36 cellular contexts compared by ENCODE assay signal in genomic region chr4:48863728-48864127, GRCh38.
"Had no signal": no experiment of that assay in that cellular context is flagged by ENCODE, and none has a peak within 500 bp of the region (broad histone marks: within the 10 kb centered on the region; RNA-seq: fewer than 3 reads in every experiment).

No MANE protein-coding gene starts in this region.

- H3K36me3 ChIP-seq: adrenal gland had no signal

- DNase-seq: activated B cell treated with CpG ODN at 0.5 μM for 24 hours; activated CD4-positive, alpha-beta memory T cell treated with anti-CD3 and anti-CD28 coated beads for 36 hours; activated CD4-positive, alpha-beta T cell treated with anti-CD3 and anti-CD28 coated beads for 4 hours; activated CD4-positive, alpha-beta T cell treated with anti-CD3 and anti-CD28 coated beads, Interleukin-2, amount 10 ng/mL, durations not matched to agents 24 days and 14 days; activated CD4-positive, alpha-beta T cell treated with anti-CD3 and anti-CD28 coated beads, Interleukin-2, amount 50 U/mL, for 1 hour; activated CD4-positive, alpha-beta T cell treated with anti-CD3 and anti-CD28 coated beads, Interleukin-2, amount 50 U/mL, for 4 hours; activated CD4-positive, CD25-positive, alpha-beta regulatory T cell treated with anti-CD3 and anti-CD28 coated beads, Interleukin-2, amount 50 U/mL, for 72 hours; activated CD8-positive, alpha-beta memory T cell treated with anti-CD3 and anti-CD28 coated beads, Interleukin-2, amount 50 U/mL, for 4 hours; activated CD8-positive, alpha-beta T cell treated with anti-CD3 and anti-CD28 coated beads for 36 hours; activated effector memory CD4-positive, alpha-beta T cell treated with anti-CD3 and anti-CD28 coated beads, Interleukin-2, amount 50 U/mL, for 16 hours; activated gamma-delta T cell treated with Interleukin-2 at 50 U/mL for 16 hours; activated naive CD4-positive, alpha-beta T cell; activated naive CD4-positive, alpha-beta T cell treated with anti-CD3 and anti-CD28 coated beads for 36 hours; activated naive CD4-positive, alpha-beta T cell treated with anti-CD3 and anti-CD28 coated beads, Interleukin-2, amount 50 U/mL, for 16 hours; activated naive CD8-positive, alpha-beta T cell treated with anti-CD3 and anti-CD28 coated beads for 36 hours; activated T-cell treated with anti-CD3 and anti-CD28 coated beads for 4 hours; activated T-cell treated with anti-CD3 and anti-CD28 coated beads, Interleukin-2, amount 50 U/mL, for 1 hour; activated T-cell treated with anti-CD3 and anti-CD28 coated beads, Interleukin-2, amount 50 U/mL, for 4 hours; activated T-cell treated with anti-CD3 and anti-CD28 coated beads, Interleukin-2, amount 50 U/mL, for 72 hours; adrenal gland; amniotic stem cell; aorta; body of pancreas; brain microvascular endothelial cell; caudate nucleus; cerebellar nuclear complex; T-helper 2 cell; T-helper 9 cell had no signal

- H3K27ac ChIP-seq: adrenal gland, body of pancreas, brain microvascular endothelial cell, VCaP had no signal

- H3K4me3 ChIP-seq: adrenal gland, body of pancreas, cardiac muscle cell had no signal

- H3K4me3 Mint-ChIP-seq: activated B cell treated with CpG ODN at 0.5 μM for 24 hours; activated CD4-positive, alpha-beta memory T cell treated with anti-CD3 and anti-CD28 coated beads for 36 hours; activated CD4-positive, alpha-beta T cell treated with anti-CD3 and anti-CD28 coated beads, Interleukin-2, amount 10 ng/mL, durations not matched to agents 24 days and 14 days; activated CD8-positive, alpha-beta T cell treated with anti-CD3 and anti-CD28 coated beads for 36 hours; activated naive CD4-positive, alpha-beta T cell treated with anti-CD3 and anti-CD28 coated beads for 36 hours; activated naive CD8-positive, alpha-beta T cell treated with anti-CD3 and anti-CD28 coated beads for 36 hours; activated T-cell treated with anti-CD3 and anti-CD28 coated beads, Interleukin-2, amount 50 U/mL, for 4 hours; activated T-cell treated with anti-CD3 and anti-CD28 coated beads, Interleukin-2, amount 50 U/mL, for 72 hours; activated T-helper 1 cell treated with anti-CD3 and anti-CD28 coated beads, Interleukin-12 subunit alpha, Interleukin-12 subunit beta, Interleukin-2, Interleukin-4 antibody, amounts not matched to agents 30 ng/mL and 10 ng/mL and 1 ng/mL, durations not matched to agents 14 hours and 24 hours and 36 hours; activated T-helper 17 cell treated with anti-CD3 and anti-CD28 coated beads, Interleukin-2, amount 50 U/mL, for 72 hours; central memory CD8-positive, alpha-beta T cell; T-helper 1 cell treated with Interleukin-12 subunit alpha and Interleukin-12 subunit beta and Interleukin-4 antibody, amounts not matched to agents 30 μg/mL and 1 μg/mL, for 36 hours; T-helper 2 cell treated with Interferon-gamma antibody and Interleukin-4, amounts not matched to agents 5 μg/mL and 100 μg/mL, for 36 hours had no signal

- H3K9me3 ChIP-seq: adrenal gland, body of pancreas had no signal

- H3K27ac Mint-ChIP-seq: activated B cell treated with CpG ODN at 0.5 μM for 24 hours; activated CD4-positive, alpha-beta memory T cell treated with anti-CD3 and anti-CD28 coated beads for 36 hours; activated CD4-positive, alpha-beta T cell treated with anti-CD3 and anti-CD28 coated beads, Interleukin-2, amount 10 ng/mL, durations not matched to agents 24 days and 14 days; activated CD8-positive, alpha-beta T cell treated with anti-CD3 and anti-CD28 coated beads for 36 hours; activated naive CD4-positive, alpha-beta T cell treated with anti-CD3 and anti-CD28 coated beads for 36 hours; activated naive CD4-positive, alpha-beta T cell treated with anti-CD3 and anti-CD28 coated beads, Interleukin-2, amount 50 U/mL, for 72 hours; activated naive CD8-positive, alpha-beta T cell treated with anti-CD3 and anti-CD28 coated beads for 36 hours; activated T-cell treated with anti-CD3 and anti-CD28 coated beads, Interleukin-2, amount 50 U/mL, for 72 hours; activated T-helper 1 cell treated with anti-CD3 and anti-CD28 coated beads, Interleukin-12 subunit alpha, Interleukin-12 subunit beta, Interleukin-2, Interleukin-4 antibody, amounts not matched to agents 30 ng/mL and 10 ng/mL and 1 ng/mL, durations not matched to agents 14 hours and 24 hours and 36 hours; activated T-helper 17 cell treated with anti-CD3 and anti-CD28 coated beads, Interleukin-2, amount 50 U/mL, for 72 hours; T-helper 1 cell treated with Interleukin-12 subunit alpha and Interleukin-12 subunit beta and Interleukin-4 antibody, amounts not matched to agents 30 μg/mL and 1 μg/mL, for 36 hours; T-helper 2 cell treated with Interferon-gamma antibody and Interleukin-4, amounts not matched to agents 5 μg/mL and 100 μg/mL, for 36 hours had no signal

- H3K27me3 Mint-ChIP-seq: activated B cell treated with CpG ODN at 0.5 μM for 24 hours; activated CD4-positive, alpha-beta memory T cell treated with anti-CD3 and anti-CD28 coated beads for 36 hours; activated CD8-positive, alpha-beta T cell treated with anti-CD3 and anti-CD28 coated beads for 36 hours; activated naive CD8-positive, alpha-beta T cell treated with anti-CD3 and anti-CD28 coated beads for 36 hours; activated T-helper 17 cell treated with anti-CD3 and anti-CD28 coated beads, Interleukin-2, amount 50 U/mL, for 72 hours; central memory CD8-positive, alpha-beta T cell had no signal

- H3K4me1 Mint-ChIP-seq: activated B cell treated with CpG ODN at 0.5 μM for 24 hours; activated CD4-positive, alpha-beta T cell treated with anti-CD3 and anti-CD28 coated beads, Interleukin-2, amount 10 ng/mL, durations not matched to agents 24 days and 14 days; activated naive CD8-positive, alpha-beta T cell treated with anti-CD3 and anti-CD28 coated beads for 36 hours; activated T-helper 17 cell treated with anti-CD3 and anti-CD28 coated beads, Interleukin-2, amount 50 U/mL, for 72 hours; central memory CD8-positive, alpha-beta T cell had no signal

- H3K4me1 ChIP-seq: adrenal gland, body of pancreas had no signal

- H3K27me3 ChIP-seq: adrenal gland, body of pancreas, brain microvascular endothelial cell, cardiac muscle cell had no signal

- ATAC-seq: activated CD8-positive, alpha-beta T cell treated with anti-CD3 and anti-CD28 coated beads for 36 hours; activated naive CD4-positive, alpha-beta T cell treated with anti-CD3 and anti-CD28 coated beads, Interleukin-2, amount 50 U/mL, for 72 hours; activated T-cell treated with anti-CD3 and anti-CD28 coated beads, Interleukin-2, amount 50 U/mL, for 4 hours; activated T-cell treated with anti-CD3 and anti-CD28 coated beads, Interleukin-2, amount 50 U/mL, for 72 hours; activated T-helper 17 cell treated with anti-CD3 and anti-CD28 coated beads, Interleukin-2, amount 50 U/mL, for 72 hours; body of pancreas had no signal
